Comparison of ENCODE assay signal across 19 cellular contexts in genomic region chr17:30761058-30761457, GRCh38.
DNase-seq lines count a peak whose midpoint lies in the region; ATAC-seq and TF ChIP-seq lines count a peak whose summit lies in the region.
"Had no signal": no experiment of that assay in that cellular context is flagged by ENCODE, and none has a peak within 500 bp of the region (broad histone marks: within the 10 kb centered on the region; RNA-seq: fewer than 3 reads in every experiment).

No MANE protein-coding gene starts in this region.

- peak overlapping the region; percentile 22 for H3K27ac Mint-ChIP-seq in activated naive CD8-positive, alpha-beta T cell
- H3K27ac Mint-ChIP-seq in activated naive CD8-positive, alpha-beta T cell treated with anti-CD3 and anti-CD28 coated beads, Interleukin-2, amount 50 U/mL, for 24 hours: no peak overlapping the region
- 0 out of 2 replicates have a peak overlapping the region, but pooled peaks have one; percentile 40 for H3K27ac Mint-ChIP-seq in HFFc6
- peak overlapping the region; percentile 66 for H3K27ac Mint-ChIP-seq in activated CD8-positive, alpha-beta T cell treated with anti-CD3 and anti-CD28 coated beads, Interleukin-2, amount 10 ng/mL, durations not matched to agents 7 days and 5 days

- no peaks in the 10 kb centered on the region for H3K9me3 ChIP-seq in psoas muscle
- H3K9me3 ChIP-seq: A549, BE2C, SJCRH30 had no signal

- no peaks in the 10 kb centered on the region for H3K36me3 Mint-ChIP-seq in activated naive CD8-positive, alpha-beta T cell
- H3K36me3 Mint-ChIP-seq in activated naive CD8-positive, alpha-beta T cell treated with anti-CD3 and anti-CD28 coated beads, Interleukin-2, amount 50 U/mL, for 24 hours (ENCODE audit: low read depth): peaks cover 33% of the 10 kb centered on the region
- peaks cover 5% of the 10 kb centered on the region; the same call in 1 of the 2 replicates for H3K36me3 Mint-ChIP-seq in HFFc6 (ENCODE audit: low read depth)
- H3K36me3 Mint-ChIP-seq in activated CD8-positive, alpha-beta T cell treated with anti-CD3 and anti-CD28 coated beads, Interleukin-2, amount 10 ng/mL, durations not matched to agents 7 days and 5 days (ENCODE audit: low read depth): peaks cover 43% of the 10 kb centered on the region

- no peaks in the 10 kb centered on the region for H3K27me3 ChIP-seq in psoas muscle (ENCODE audit: insufficient read depth in 3 of 3, low read length in 2 of 3)
- H3K27me3 ChIP-seq: BE2C, SJCRH30 had no signal

- DNase-seq in activated naive CD8-positive, alpha-beta T cell treated with anti-CD3 and anti-CD28 coated beads, Interleukin-2, amount 50 U/mL, for 24 hours: no peak
- DNase-seq in HFFc6: no peak
- DNase-seq in activated CD8-positive, alpha-beta T cell treated with anti-CD3 and anti-CD28 coated beads, Interleukin-2, amount 10 ng/mL, durations not matched to agents 7 days and 5 days: no peak
- no peak for DNase-seq in psoas muscle
- DNase-seq in NCI-H2196 (lab: John Stamatoyannopoulos, UW; ENCODE audit: unreplicated experiment): no peak
- DNase-seq in NCI-H2029 treated with DMSO at 0.1 percent for 48 hours (lab: John Stamatoyannopoulos, UW): no peak
- DNase-seq: BE2C, COR-L47, DMS79, NCI-H1105, NCI-H146, NCI-H2081, NCI-H2171, NCI-H524 treated with DMSO at 0.1 percent for 48 hours, NCI-H82, SJCRH30 had no signal

- no peaks in the 10 kb centered on the region for H3K9me3 Mint-ChIP-seq in activated naive CD8-positive, alpha-beta T cell (ENCODE audit: low read depth)
- no peaks in the 10 kb centered on the region for H3K9me3 Mint-ChIP-seq in activated naive CD8-positive, alpha-beta T cell treated with anti-CD3 and anti-CD28 coated beads, Interleukin-2, amount 50 U/mL, for 24 hours
- H3K9me3 Mint-ChIP-seq in HFFc6: no peaks in the 10 kb centered on the region
- no peaks in the 10 kb centered on the region for H3K9me3 Mint-ChIP-seq in activated CD8-positive, alpha-beta T cell treated with anti-CD3 and anti-CD28 coated beads, Interleukin-2, amount 10 ng/mL, durations not matched to agents 7 days and 5 days (ENCODE audit: insufficient read depth)

- H3K4me3 ChIP-seq in psoas muscle: no peak overlapping the region
- H3K4me3 ChIP-seq: A549, SJCRH30 had no signal

- H3K27ac ChIP-seq in psoas muscle: no peak overlapping the region
- H3K27ac ChIP-seq: A549, KMS-11, SJCRH30 had no signal

- H3K36me3 ChIP-seq in psoas muscle (ENCODE audit: insufficient read depth in 1 of 2, low read depth in 1 of 2): peaks cover 0 to 68% of the 10 kb centered on the region in 2 donors
- H3K36me3 ChIP-seq: BE2C had no signal

- ATAC-seq in activated naive CD8-positive, alpha-beta T cell treated with anti-CD3 and anti-CD28 coated beads, Interleukin-2, amount 50 U/mL, for 24 hours: no peak
- no peak for ATAC-seq in activated CD8-positive, alpha-beta T cell treated with anti-CD3 and anti-CD28 coated beads, Interleukin-2, amount 10 ng/mL, durations not matched to agents 7 days and 5 days
- ATAC-seq in psoas muscle: no peak

- H3K4me1 ChIP-seq in psoas muscle: no peaks in the 10 kb centered on the region
- H3K4me1 ChIP-seq: A549, BE2C, SJCRH30 had no signal

- POLR2A ChIA-PET in activated CD8-positive, alpha-beta T cell treated with anti-CD3 and anti-CD28 coated beads, Interleukin-2, amount 10 ng/mL, durations not matched to agents 7 days and 5 days (lab: Charles Lee): no interaction called here

- CTCF ChIA-PET in activated CD8-positive, alpha-beta T cell treated with anti-CD3 and anti-CD28 coated beads, Interleukin-2, amount 10 ng/mL, durations not matched to agents 7 days and 5 days (lab: Charles Lee): no interaction called here

- intact Hi-C loops in psoas muscle (cut with DNase I): no loop called here

- H3K27me3 Mint-ChIP-seq in activated naive CD8-positive, alpha-beta T cell: no peaks in the 10 kb centered on the region
- no peaks in the 10 kb centered on the region for H3K27me3 Mint-ChIP-seq in activated naive CD8-positive, alpha-beta T cell treated with anti-CD3 and anti-CD28 coated beads, Interleukin-2, amount 50 U/mL, for 24 hours
- no peaks in the 10 kb centered on the region for H3K27me3 Mint-ChIP-seq in HFFc6 (ENCODE audit: insufficient read depth)
- H3K27me3 Mint-ChIP-seq in activated CD8-positive, alpha-beta T cell treated with anti-CD3 and anti-CD28 coated beads, Interleukin-2, amount 10 ng/mL, durations not matched to agents 7 days and 5 days (ENCODE audit: low read depth): no peaks in the 10 kb centered on the region

- no peak overlapping the region for H3K4me3 Mint-ChIP-seq in activated naive CD8-positive, alpha-beta T cell
- H3K4me3 Mint-ChIP-seq in activated naive CD8-positive, alpha-beta T cell treated with anti-CD3 and anti-CD28 coated beads, Interleukin-2, amount 50 U/mL, for 24 hours: no peak overlapping the region
- H3K4me3 Mint-ChIP-seq in HFFc6: no peak overlapping the region
- H3K4me3 Mint-ChIP-seq in activated CD8-positive, alpha-beta T cell treated with anti-CD3 and anti-CD28 coated beads, Interleukin-2, amount 10 ng/mL, durations not matched to agents 7 days and 5 days: no peak overlapping the region

- TF ChIP-seq CTCF in HFFc6 (IDR thresholded peaks at IDR 0.05): no peak
- no peak for TF ChIP-seq CTCF in psoas muscle (IDR thresholded peaks at IDR 0.05)

- H3K4me1 Mint-ChIP-seq in activated naive CD8-positive, alpha-beta T cell (ENCODE audit: low read depth): no peaks in the 10 kb centered on the region
- no peaks in the 10 kb centered on the region for H3K4me1 Mint-ChIP-seq in activated naive CD8-positive, alpha-beta T cell treated with anti-CD3 and anti-CD28 coated beads, Interleukin-2, amount 50 U/mL, for 24 hours
- H3K4me1 Mint-ChIP-seq in HFFc6 (ENCODE audit: low read depth): no peaks in the 10 kb centered on the region
- H3K4me1 Mint-ChIP-seq in activated CD8-positive, alpha-beta T cell treated with anti-CD3 and anti-CD28 coated beads, Interleukin-2, amount 10 ng/mL, durations not matched to agents 7 days and 5 days (ENCODE audit: low read depth): no peaks in the 10 kb centered on the region
